Comparison of ENCODE assay signal across 29 cellular contexts in the genomic region with DNA sequence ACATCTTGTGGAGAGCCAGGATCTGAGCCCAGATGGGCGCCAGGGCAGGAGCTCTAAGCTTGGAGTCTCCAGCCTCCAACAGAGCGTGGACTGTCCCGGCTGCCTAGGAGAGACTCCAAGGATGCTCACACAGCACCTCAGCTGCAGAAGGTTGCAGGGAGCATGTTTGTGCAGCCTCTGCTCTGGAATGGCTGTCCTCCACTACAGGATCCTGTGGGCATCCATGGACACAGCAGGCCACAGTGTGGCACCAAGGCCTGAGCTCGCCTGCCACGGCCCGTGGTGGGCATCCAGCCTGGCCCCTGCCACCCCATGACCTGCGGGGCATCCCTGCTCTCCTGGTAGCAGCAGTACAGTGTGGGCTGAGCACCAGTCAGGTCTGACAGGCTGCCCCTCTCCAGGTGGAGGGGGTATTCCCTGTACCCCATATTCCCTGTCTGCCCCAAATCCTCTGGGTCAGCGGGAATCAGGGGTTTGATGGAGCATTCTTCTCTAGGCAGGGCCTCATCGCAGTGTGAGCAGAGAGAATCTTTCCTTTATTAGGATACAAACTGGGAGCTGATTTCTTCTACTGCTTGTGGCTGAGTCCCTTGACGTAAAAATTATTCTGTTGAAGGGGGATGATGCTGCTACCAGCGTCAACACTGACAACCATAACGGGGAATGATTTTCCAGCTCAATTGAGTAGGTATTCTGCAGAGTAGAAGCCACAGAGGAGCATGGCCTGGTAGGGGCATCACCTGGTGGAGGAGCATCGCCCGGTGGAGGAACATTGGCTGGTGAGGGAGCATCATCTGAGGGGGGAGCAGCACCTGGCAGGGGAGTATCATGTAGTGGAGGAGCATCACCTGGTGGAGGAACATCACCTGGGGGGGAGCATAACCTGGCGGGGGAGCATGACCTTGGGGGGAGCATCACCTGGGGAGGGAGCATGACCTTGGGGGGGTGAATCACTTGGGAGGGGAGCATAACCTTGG.
"Had no signal": no experiment of that assay in that cellular context is flagged by ENCODE, and none has a peak within 500 bp of the region (broad histone marks: within the 10 kb centered on the region; RNA-seq: fewer than 3 reads in every experiment).

No MANE protein-coding gene starts in this region.

- H3K9ac ChIP-seq: parathyroid adenoma had no signal

- H3K36me3 ChIP-seq: lower lobe of right lung, right atrium auricular region, right lobe of liver, stomach, thyroid gland, transverse colon, upper lobe of left lung had no signal

- H3K27ac Mint-ChIP-seq: mesothelial cell of epicardium; naive B cell; natural killer cell; nephron progenitor cell; progenitor cell of endocrine pancreas; stimulated activated naive B cell treated with anti-CD40 and anti-IgM and Interleukin-4, amounts not matched to agents 10 μg/mL and 1 μg/mL and 100 μg/mL, for 72 hours had no signal

- H3K9me3 ChIP-seq: lower lobe of right lung, right atrium auricular region, right lobe of liver, stomach, testis, thyroid gland, transverse colon, upper lobe of left lung had no signal

- H3K4me1 ChIP-seq: lower lobe of right lung, parathyroid adenoma, right atrium auricular region, right lobe of liver, stomach, testis, thyroid gland, transverse colon, upper lobe of left lung had no signal

- H2AFZ ChIP-seq: parathyroid adenoma had no signal

- H3K27ac ChIP-seq: lower lobe of right lung, parathyroid adenoma, right atrium auricular region, right lobe of liver, stomach, testis, thyroid gland, transverse colon, upper lobe of left lung had no signal

- H3K9me3 Mint-ChIP-seq: mesothelial cell of epicardium; naive B cell; natural killer cell; nephron progenitor cell; stimulated activated naive B cell treated with anti-CD40 and anti-IgM and Interleukin-4, amounts not matched to agents 10 μg/mL and 1 μg/mL and 100 μg/mL, for 72 hours had no signal

- H3K4me3 Mint-ChIP-seq: mesothelial cell of epicardium; natural killer cell; nephron progenitor cell; stimulated activated naive B cell treated with anti-CD40 and anti-IgM and Interleukin-4, amounts not matched to agents 10 μg/mL and 1 μg/mL and 100 μg/mL, for 72 hours had no signal

- ATAC-seq: left cardiac atrium; left lobe of liver; left ventricle myocardium superior; lower lobe of right lung; natural killer cell; right lobe of liver; stimulated activated naive B cell treated with anti-CD40 and anti-IgM and Interleukin-4, amounts not matched to agents 10 μg/mL and 1 μg/mL and 100 μg/mL, for 72 hours; stimulated activated naive CD8-positive, alpha-beta T cell treated with anti-CD3 and anti-CD28 coated beads, Interleukin-15, Interleukin-2, amounts not matched to agents 100 U/mL and 50 U/mL, for 24 hours had no signal

- H3K4me2 ChIP-seq: smooth muscle cell had no signal

- H3K36me3 Mint-ChIP-seq: mesothelial cell of epicardium, naive B cell, natural killer cell had no signal

- H3K4me3 ChIP-seq: lower lobe of right lung, right atrium auricular region, right lobe of liver, smooth muscle cell, stomach, testis, thyroid gland, transverse colon, upper lobe of left lung had no signal

- H3K27me3 Mint-ChIP-seq: progenitor cell of endocrine pancreas had no signal

- H3K27me3 ChIP-seq: right atrium auricular region, right lobe of liver, testis, thyroid gland, upper lobe of left lung had no signal

- H3K79me2 ChIP-seq: parathyroid adenoma had no signal

- H3K4me1 Mint-ChIP-seq: natural killer cell; stimulated activated naive B cell treated with anti-CD40 and anti-IgM and Interleukin-4, amounts not matched to agents 10 μg/mL and 1 μg/mL and 100 μg/mL, for 72 hours had no signal

- DNase-seq: hippocampal formation; kidney glomerular epithelial cell; left cardiac atrium; left ventricle myocardium superior; lower lobe of right lung; mammary epithelial cell; mesendoderm; naive B cell; natural killer cell; nephron progenitor cell; nucleus accumbens; right lobe of liver; stimulated activated CD4-positive, alpha-beta T cell treated with anti-CD3 and anti-CD28 coated beads, Interleukin-12 subunit alpha, Interleukin-12 subunit beta, amount 100 ng/mL, for 4 hours; stimulated activated CD4-positive, alpha-beta T cell treated with anti-CD3 and anti-CD28 coated beads, Interleukin-15, amount 100 ng/mL, for 24 hours; stimulated activated CD4-positive, alpha-beta T cell treated with anti-CD3 and anti-CD28 coated beads, Interleukin-2, amount 100 ng/mL, for 24 hours; stimulated activated CD4-positive, alpha-beta T cell treated with anti-CD3 and anti-CD28 coated beads, Interleukin-4, amount 100 ng/mL, for 1 hour; stimulated activated naive B cell treated with anti-CD40 and anti-IgM and Interleukin-4, amounts not matched to agents 10 μg/mL and 1 μg/mL and 100 μg/mL, for 72 hours; stimulated activated naive CD8-positive, alpha-beta T cell treated with anti-CD3 and anti-CD28 coated beads, Interleukin-15, Interleukin-2, amounts not matched to agents 100 U/mL and 50 U/mL, for 24 hours; stomach; testis; thyroid gland; transverse colon had no signal
